In the genomic region with DNA sequence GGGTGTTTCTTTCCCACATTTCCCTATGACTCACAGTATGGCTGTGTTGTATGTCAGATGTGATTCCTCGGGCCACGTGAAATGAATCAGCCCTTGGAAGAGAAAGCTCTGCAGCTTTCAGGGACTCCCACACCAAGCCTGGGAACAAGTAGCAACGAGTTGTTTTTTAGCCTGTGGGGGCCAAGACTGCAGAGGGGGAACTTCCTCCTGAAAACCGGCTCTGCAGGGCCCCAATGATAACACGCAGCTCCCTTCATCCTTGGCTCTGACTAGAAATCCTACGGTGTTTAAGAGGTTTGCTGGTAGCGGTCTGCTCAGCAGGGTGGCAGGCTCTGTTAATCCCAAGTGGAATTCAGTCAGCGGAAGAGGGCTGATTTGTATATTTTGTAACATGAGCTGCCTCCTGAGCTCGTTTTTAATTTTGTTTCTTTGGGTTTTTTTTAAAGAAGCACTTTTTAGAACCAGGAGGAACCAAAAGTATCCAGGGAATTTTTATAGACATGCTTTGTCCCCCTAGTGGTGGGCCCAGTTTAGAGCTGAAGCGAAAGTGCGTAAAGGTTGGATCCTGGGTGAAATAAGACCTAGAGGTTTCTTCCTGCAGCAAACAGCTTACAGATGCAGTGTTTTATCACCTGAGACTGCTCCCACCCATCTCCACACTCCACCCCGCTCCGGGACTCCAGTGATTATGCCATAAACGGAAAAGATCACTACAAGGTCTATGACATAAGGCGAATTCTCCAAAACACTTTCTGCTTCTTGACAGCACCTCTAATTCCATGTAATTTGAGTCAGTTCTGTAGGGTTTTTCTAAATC, we compare ENCODE assay signal across 8 cellular contexts. TPM values are rescaled to one million over a fixed set of nuclear protein-coding genes. Genes with fewer than 3 reads are reported as not detected.
A peak's percentile ranks its signal among the peaks of the same experiment; 100 is the strongest.
DNase-seq lines count a peak whose midpoint lies in the region; ATAC-seq lines count a peak whose summit lies in the region.

No MANE protein-coding gene starts in this region.

- H3K4me1 ChIP-seq in SJCRH30 (peaks cover 8% of the 10 kb centered on the region; the same call in 1 of the 2 replicates), neuron (ENCODE audit: insufficient read depth, low read length) (peaks cover 5% of the 10 kb centered on the region)

- H3K36me3 ChIP-seq in SJCRH30 (no peaks in the 10 kb centered on the region), neuron (ENCODE audit: insufficient read depth, low read length) (no peaks in the 10 kb centered on the region)

- peak overlapping the region; percentile 56 for H3K4me3 ChIP-seq in SJCRH30
- H3K4me3 ChIP-seq in neuron (ENCODE audit: low read length) = peak overlapping the region; percentile 46

- H3K27me3 ChIP-seq in SJCRH30 = no peaks in the 10 kb centered on the region
- H3K27me3 ChIP-seq in neuron (ENCODE audit: insufficient read depth, low read length) = no peaks in the 10 kb centered on the region

- H3K27ac ChIP-seq in SJCRH30 = peak overlapping the region; percentile 68

- peak; percentile 63 for DNase-seq in Ammon's horn (ENCODE audit: low spot score)
- DNase-seq in HPDE6-E6E7 (ENCODE audit: extremely low spot score) = peak; percentile 97
- DNase-seq in SJCRH30 = peak; percentile 61 to 79
- DNase-seq in fibroblast of peridontal ligament (ENCODE audit: extremely low read depth) = peak; percentile 98
- DNase-seq in stimulated activated CD4-positive, alpha-beta T cell treated with anti-CD3 and anti-CD28 coated beads, Interleukin-2, amount 100 ng/mL, for 24 hours = no peak

- peak overlapping the region; percentile 75 for H2AFZ ChIP-seq in neuron (ENCODE audit: low read depth, low read length)

- H3K9me3 ChIP-seq in SJCRH30 (replicated peaks) (no peaks in the 10 kb centered on the region), neuron (ENCODE audit: low read length) (no peaks in the 10 kb centered on the region)

- ATAC-seq in GM21825 (IDR thresholded peaks at IDR 0.05; ENCODE audit: unreplicated experiment) = no peak
- ATAC-seq in GM18519 (IDR thresholded peaks at IDR 0.05; ENCODE audit: low FRiP score, unreplicated experiment) = no peak

RNA-seq across cellular contexts. Expression of gene LAMC2, which starts 48.8 kb away (rescaled TPM):
- 0.05 and 0.08 TPM in 2 replicates for total RNA-seq in SJCRH30 (2014; rRNA removed; shearing (Covaris generic))

Comparison
In these comparisons a context has a peak if more than half of its experiments do, and no peak if none do; other contexts are left out.
1. DNase-seq: peak in Ammon's horn (single experiment), HPDE6-E6E7 (single experiment), SJCRH30 (2 of 2) and fibroblast of peridontal ligament (single experiment); none in stimulated activated CD4-positive, alpha-beta T cell treated with anti-CD3 and anti-CD28 coated beads, Interleukin-2, amount 100 ng/mL, for 24 hours (0 of 2).